In the genomic region with DNA sequence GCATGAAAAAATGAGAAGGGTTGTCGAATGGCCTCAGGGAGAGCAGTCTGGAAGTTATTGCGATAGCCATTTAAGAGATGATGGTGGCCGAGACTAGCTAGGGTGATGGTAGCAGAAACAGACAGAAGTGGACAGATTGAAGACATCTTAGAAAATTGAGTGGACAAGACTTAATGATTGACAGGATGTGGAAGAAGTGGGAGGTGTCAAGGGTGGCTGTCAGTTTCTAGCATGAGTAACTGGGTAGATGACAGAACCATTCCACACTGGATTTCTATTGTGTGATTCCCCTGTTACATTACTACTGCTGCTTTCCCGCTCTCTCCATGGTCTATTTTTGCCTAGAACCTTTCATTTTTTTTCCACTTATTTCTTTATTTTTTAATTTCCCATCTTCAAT, we compare ENCODE assay signal across 1 cellular context.
TF ChIP-seq lines count a peak whose summit lies in the region.

No MANE protein-coding gene starts in this region.

TF ChIP-seq in HepG2, 621 proteins besides CTCF, POLR2A, EP300 and RAD21:
- TF ChIP-seq ZBTB7A (CRISPR knock-in tag; IDR thresholded peaks at IDR 0.05) (no peak), RBFOX2 (IDR thresholded peaks at IDR 0.05; ENCODE audit: low read depth, low read length) (0 out of 2 replicates have a peak, but pooled peaks have one; percentile 28)
